ENCODE assay signal across 12 cellular contexts in the genomic region with DNA sequence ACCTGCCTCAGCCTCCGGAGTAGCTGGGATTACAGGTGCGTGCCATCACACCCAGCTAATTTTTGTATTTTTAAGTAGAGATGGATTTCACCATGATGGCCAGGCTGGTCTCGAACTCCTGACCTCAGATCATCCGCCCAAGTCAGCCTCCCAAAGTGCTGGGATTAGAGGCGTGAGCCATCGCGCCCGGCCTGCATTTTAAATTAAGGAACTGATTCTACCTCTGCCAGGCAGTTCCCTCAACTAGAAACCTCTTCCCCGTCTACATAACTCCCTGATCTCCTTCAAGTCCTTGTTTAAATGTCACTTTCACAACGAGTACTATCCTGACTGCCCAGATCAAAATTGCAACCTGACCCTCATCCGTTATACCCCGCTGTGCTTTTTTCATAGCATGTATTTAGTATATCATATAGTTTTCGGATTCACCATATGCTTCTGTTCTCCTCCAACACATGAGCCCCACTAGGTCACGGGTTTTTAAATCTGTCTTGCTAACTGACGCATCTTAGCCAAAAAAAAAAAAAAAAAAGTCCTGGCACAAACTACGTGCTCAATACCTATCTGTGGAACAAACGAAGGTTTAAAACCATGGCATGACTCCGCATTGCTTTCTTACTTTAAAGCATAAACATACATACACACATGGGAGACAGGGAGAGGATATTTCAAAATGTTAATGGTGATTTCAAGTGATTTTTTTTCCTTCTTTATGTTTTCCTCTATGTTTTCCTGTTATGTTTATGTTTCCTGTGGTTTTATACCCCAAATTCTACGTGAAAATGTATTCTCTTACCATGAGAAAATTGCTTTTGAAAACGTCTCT. TPM values are rescaled to one million over a fixed set of nuclear protein-coding genes. Genes with fewer than 3 reads are reported as not detected.
DNase-seq lines count a peak whose midpoint lies in the region; ATAC-seq and TF ChIP-seq lines count a peak whose summit lies in the region.
"Had no signal": no experiment of that assay in that cellular context is flagged by ENCODE, and none has a peak within 500 bp of the region (broad histone marks: within the 10 kb centered on the region; RNA-seq: fewer than 3 reads in every experiment).

No MANE protein-coding gene starts in this region.

- H3K9me2 ChIP-seq in SK-N-SH: no peaks in the 10 kb centered on the region

- H3K79me2 ChIP-seq in SK-N-SH (ENCODE audit: insufficient read depth) (no peaks in the 10 kb centered on the region), parathyroid adenoma (no peaks in the 10 kb centered on the region)

- intact Hi-C loops in vagina (cut with DNase I): no loop called here

- POLR2A ChIA-PET in SK-N-SH (lab: Yijun Ruan, JAX): no interaction called here

- H3K36me3 ChIP-seq in SK-N-SH (replicated peaks in 1 of 2; ENCODE audit: control insufficient read depth in 1 of 2, insufficient read depth in 2 of 2, low read length in 1 of 2) (no peaks in the 10 kb centered on the region), parathyroid adenoma (ENCODE audit: control insufficient read depth, insufficient read depth, low read length) (no peaks in the 10 kb centered on the region), vagina (no peaks in the 10 kb centered on the region)
- H3K36me3 ChIP-seq: ascending aorta, heart left ventricle had no signal

- H3F3A ChIP-seq in SK-N-SH (replicated peaks; ENCODE audit: insufficient read depth): peaks cover 19% of the 10 kb centered on the region

- H2AFZ ChIP-seq in SK-N-SH (ENCODE audit: low read depth) (peak overlapping the region; percentile 68; the same call in 1 of the 2 replicates), parathyroid adenoma (peak overlapping the region; percentile 28)

- WGBS in SK-N-SH (ENCODE audit: low lambda C conversion rate): 86% methylated on average over 20 of the region's 20 CpGs

- no peaks in the 10 kb centered on the region for H4K20me1 ChIP-seq in SK-N-SH (ENCODE audit: insufficient read depth)

- no peaks in the 10 kb centered on the region for H3K27me3 ChIP-seq in SK-N-SH (ENCODE audit: insufficient read depth)
- H3K27me3 ChIP-seq in parathyroid adenoma (ENCODE audit: control insufficient read depth, insufficient read depth, low read length): no peaks in the 10 kb centered on the region
- peaks cover 4% of the 10 kb centered on the region for H3K27me3 ChIP-seq in vagina

- no peak overlapping the region for H3K9ac ChIP-seq in SK-N-SH
- H3K9ac ChIP-seq in parathyroid adenoma: no peak overlapping the region

- no peak overlapping the region for H3K27ac ChIP-seq in SK-N-SH (ENCODE audit: low read depth in 2 of 2, low read length in 1 of 2)
- H3K27ac ChIP-seq in angular gyrus (ENCODE audit: low read depth, low read length): peak overlapping the region; percentile 90
- H3K27ac ChIP-seq in parathyroid adenoma: no peak overlapping the region
- no peak overlapping the region for H3K27ac ChIP-seq in vagina
- H3K27ac ChIP-seq: ascending aorta, heart left ventricle had no signal

- CTCF ChIA-PET in SK-N-SH (lab: Yijun Ruan, JAX): interaction anchor here (1.2 to 3.1 kb wide), 5 partner anchors 8 to 286 kb away, joined by 3 to 25 read pairs (median 4); no protein-coding TSS in a partner anchor

- no peak for ATAC-seq in SK-N-SH treated with all-trans-retinoic acid at 6 μM for 48 hours
- ATAC-seq: heart left ventricle had no signal

- TF ChIP-seq POLR2A in vagina (IDR thresholded peaks at IDR 0.05): no peak

- no peak for TF ChIP-seq EP300 in SK-N-SH (IDR thresholded peaks at IDR 0.05; ENCODE audit: borderline replicate concordance in 1 of 2, low read depth in 1 of 2, low read length in 1 of 2)

- TF ChIP-seq RAD21 in SK-N-SH (IDR thresholded peaks at IDR 0.05; ENCODE audit: low read length): no peak

- H3K4me3 ChIP-seq in SK-N-SH (ENCODE audit: low read depth in 2 of 2, low read length in 1 of 2) (peak overlapping the region; percentile 59 to 61; a peak in 3 of 4 replicates), parathyroid adenoma (ENCODE audit: low read depth, low read length) (peak overlapping the region; percentile 34), vagina (no peak overlapping the region)

- H3K9me3 ChIP-seq in SK-N-SH (no peaks in the 10 kb centered on the region), parathyroid adenoma (ENCODE audit: control insufficient read depth, low read length) (no peaks in the 10 kb centered on the region), vagina (no peaks in the 10 kb centered on the region)
- H3K9me3 ChIP-seq: ascending aorta, heart left ventricle had no signal

- DNase-seq in SK-N-SH (no peak), NCI-H2107 treated with DMSO at 0.1 percent for 48 hours (lab: John Stamatoyannopoulos, UW; ENCODE audit: unreplicated experiment) (peak; percentile 50), DMS153 treated with DMSO at 0.1 percent for 48 hours (lab: John Stamatoyannopoulos, UW; ENCODE audit: unreplicated experiment) (no peak), vagina (ENCODE audit: extremely low spot score in 2 of 2) (no peak), SK-N-DZ (ENCODE audit: low spot score) (no peak)
- DNase-seq: SHP77 treated with DMSO at 0.1 percent for 48 hours had no signal

- H3K4me2 ChIP-seq in SK-N-SH: peak overlapping the region; percentile 78
- peak overlapping the region; percentile 62 for H3K4me2 ChIP-seq in parathyroid adenoma (ENCODE audit: low read length)

- H3K4me1 ChIP-seq in SK-N-SH (ENCODE audit: control insufficient read depth in 1 of 2, insufficient read depth in 2 of 2, low read depth in 1 of 2, low read length in 1 of 2) (peaks cover 0 to 3% of the 10 kb centered on the region in 2 experiments; a peak in 2 of 4 replicates), parathyroid adenoma (no peaks in the 10 kb centered on the region), vagina (peaks cover 12% of the 10 kb centered on the region)

- TF ChIP-seq CTCF in SK-N-SH (IDR thresholded peaks at IDR 0.05) (no peak), parathyroid adenoma (IDR thresholded peaks at IDR 0.05) (no peak), vagina (IDR thresholded peaks at IDR 0.05) (no peak)

TF ChIP-seq in SK-N-SH, 30 proteins besides CTCF, POLR2A, EP300 and RAD21 (continues in another document):
- TF ChIP-seq, protein P1, sequence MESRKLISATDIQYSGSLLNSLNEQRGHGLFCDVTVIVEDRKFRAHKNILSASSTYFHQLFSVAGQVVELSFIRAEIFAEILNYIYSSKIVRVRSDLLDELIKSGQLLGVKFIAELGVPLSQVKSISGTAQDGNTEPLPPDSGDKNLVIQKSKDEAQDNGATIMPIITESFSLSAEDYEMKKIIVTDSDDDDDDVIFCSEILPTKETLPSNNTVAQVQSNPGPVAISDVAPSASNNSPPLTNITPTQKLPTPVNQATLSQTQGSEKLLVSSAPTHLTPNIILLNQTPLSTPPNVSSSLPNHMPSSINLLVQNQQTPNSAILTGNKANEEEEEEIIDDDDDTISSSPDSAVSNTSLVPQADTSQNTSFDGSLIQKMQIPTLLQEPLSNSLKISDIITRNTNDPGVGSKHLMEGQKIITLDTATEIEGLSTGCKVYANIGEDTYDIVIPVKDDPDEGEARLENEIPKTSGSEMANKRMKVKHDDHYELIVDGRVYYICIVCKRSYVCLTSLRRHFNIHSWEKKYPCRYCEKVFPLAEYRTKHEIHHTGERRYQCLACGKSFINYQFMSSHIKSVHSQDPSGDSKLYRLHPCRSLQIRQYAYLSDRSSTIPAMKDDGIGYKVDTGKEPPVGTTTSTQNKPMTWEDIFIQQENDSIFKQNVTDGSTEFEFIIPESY (IDR thresholded peaks at IDR 0.05; ENCODE audit: borderline replicate concordance, low read depth): no peak

TF ChIP-seq in SK-N-SH treated with all-trans-retinoic acid at 6 μM for 48 hours, 23 proteins besides CTCF, POLR2A, EP300 and RAD21 (continues in another document):
- no peak for TF ChIP-seq ZFP3 (CRISPR knock-in tag; IDR thresholded peaks at IDR 0.05)
- TF ChIP-seq OSR1 (CRISPR knock-in tag; IDR thresholded peaks at IDR 0.05): no peak
- no peak for TF ChIP-seq GLIS3 (CRISPR knock-in tag; IDR thresholded peaks at IDR 0.05)
- TF ChIP-seq ZNF565 (CRISPR knock-in tag; conservative IDR thresholded peaks at IDR 0.05; ENCODE audit: low read depth): no peak
- TF ChIP-seq ARNTL (CRISPR knock-in tag; IDR thresholded peaks at IDR 0.05; ENCODE audit: borderline replicate concordance, low read depth): no peak
- no peak for TF ChIP-seq ZC3H10 (CRISPR knock-in tag; IDR thresholded peaks at IDR 0.05)
- TF ChIP-seq ISL1 (CRISPR knock-in tag; IDR thresholded peaks at IDR 0.05): no peak
- TF ChIP-seq RARB (CRISPR knock-in tag; IDR thresholded peaks at IDR 0.05): no peak

RNA-seq across cellular contexts. Expression of a gene that starts 0.8 kb away (rescaled TPM):
- polyA plus RNA-seq in SK-N-SH (2012; rRNA removed): 0.23 and 0.30 TPM in 2 replicates
- polyA plus RNA-seq in SK-N-SH (2012; cell fraction: cytosol; rRNA removed): 0.22 and 0.25 TPM in 2 replicates
- 0.11 and 0.14 TPM in 2 replicates for polyA plus RNA-seq in SK-N-SH (2012; cell fraction: nucleus; rRNA removed)
- total RNA-seq in vagina: not detected
- 0.68 and 1.9 TPM in 2 replicates for polyA plus RNA-seq in SK-N-DZ (2014; cell fraction: cytosol; rRNA removed)
- 0.58 TPM in 1 of 2 replicates, not detected in the other for polyA plus RNA-seq in SK-N-DZ (2014; cell fraction: nucleus; rRNA removed)
- total RNA-seq: ascending aorta had no signal
- polyA plus RNA-seq: AG04450 had no signal

RNA-seq across cellular contexts. Expression of a gene that starts 18.1 kb away (rescaled TPM):
- polyA plus RNA-seq in SK-N-SH (2012; rRNA removed): 3.8 and 4.8 TPM in 2 replicates
- 1.5 and 2.9 TPM in 2 replicates for polyA plus RNA-seq in SK-N-SH (2012; cell fraction: cytosol; rRNA removed)
- 11.3 and 13.4 TPM in 2 replicates for polyA plus RNA-seq in SK-N-SH (2012; cell fraction: nucleus; rRNA removed)
- total RNA-seq in vagina: 17.7 TPM
- polyA plus RNA-seq in SK-N-DZ (2014; cell fraction: cytosol; rRNA removed): 2.8 and 3.6 TPM in 2 replicates
- polyA plus RNA-seq in SK-N-DZ (2014; cell fraction: nucleus; rRNA removed): 3.9 and 13.1 TPM in 2 replicates

RNA-seq across cellular contexts. Expression of a gene that starts 35.3 kb away (rescaled TPM):
- polyA plus RNA-seq in SK-N-SH (2012; rRNA removed): 54.9 and 57.6 TPM in 2 replicates
- 39.8 and 45.4 TPM in 2 replicates for polyA plus RNA-seq in SK-N-SH (2012; cell fraction: cytosol; rRNA removed)
- polyA plus RNA-seq in SK-N-SH (2012; cell fraction: nucleus; rRNA removed): 106 and 142 TPM in 2 replicates
- 52.8 TPM for total RNA-seq in vagina
- 32.3 and 32.6 TPM in 2 replicates for polyA plus RNA-seq in SK-N-DZ (2014; cell fraction: cytosol; rRNA removed)
- 84.5 and 109 TPM in 2 replicates for polyA plus RNA-seq in SK-N-DZ (2014; cell fraction: nucleus; rRNA removed)

RNA-seq across cellular contexts. Expression of a gene that starts 53.9 kb away (rescaled TPM):
- polyA plus RNA-seq in SK-N-SH (2012; rRNA removed): 0.82 and 1.2 TPM in 2 replicates
- 0.53 and 0.59 TPM in 2 replicates for polyA plus RNA-seq in SK-N-SH (2012; cell fraction: cytosol; rRNA removed)
- polyA plus RNA-seq in SK-N-SH (2012; cell fraction: nucleus; rRNA removed): 1.2 and 1.8 TPM in 2 replicates
- not detected for total RNA-seq in vagina
- 1.2 and 2.4 TPM in 2 replicates for polyA plus RNA-seq in SK-N-DZ (2014; cell fraction: cytosol; rRNA removed)
- 3.5 and 3.7 TPM in 2 replicates for polyA plus RNA-seq in SK-N-DZ (2014; cell fraction: nucleus; rRNA removed)
- total RNA-seq: ascending aorta had no signal

RNA-seq across cellular contexts. Expression of a gene that starts 54.1 kb away (rescaled TPM):
- 510 and 694 TPM in 2 replicates for polyA plus RNA-seq in SK-N-SH (2012; rRNA removed)
- 502 and 579 TPM in 2 replicates for polyA plus RNA-seq in SK-N-SH (2012; cell fraction: cytosol; rRNA removed)
- polyA plus RNA-seq in SK-N-SH (2012; cell fraction: nucleus; rRNA removed): 235 and 349 TPM in 2 replicates
- 189 TPM for total RNA-seq in vagina
- polyA plus RNA-seq in SK-N-DZ (2014; cell fraction: cytosol; rRNA removed): 304 and 322 TPM in 2 replicates
- polyA plus RNA-seq in SK-N-DZ (2014; cell fraction: nucleus; rRNA removed): 263 and 295 TPM in 2 replicates

Comparison
In these comparisons a context has a peak if more than half of its experiments do, and no peak if none do; other contexts are left out.
1. H3K4me3 ChIP-seq: peak in SK-N-SH (2 of 2) and parathyroid adenoma (single experiment); none in vagina (0 of 2).